ENCODE assay signal across 1 cellular context in genomic region chr15:81158561-81158960, GRCh38. TPM values are rescaled to one million over a fixed set of nuclear protein-coding genes. Genes with fewer than 3 reads are reported as not detected.
"Had no signal": no experiment of that assay in that cellular context is flagged by ENCODE, and none has a peak within 500 bp of the region (broad histone marks: within the 10 kb centered on the region; RNA-seq: fewer than 3 reads in every experiment).

No MANE protein-coding gene starts in this region.

RNA-seq across cellular contexts. Expression of gene CFAP161, which starts 24.5 kb away (rescaled TPM):
- total RNA-seq: G401 had no signal

RNA-seq across cellular contexts. Expression of gene IL16, which starts 38.1 kb away (rescaled TPM):
- total RNA-seq: G401 had no signal
